In genomic region chr7:49852619-49853462, GRCh38 we compare ENCODE assay signal across 8 cellular contexts.
DNase-seq lines count a peak whose midpoint lies in the region; FAIRE-seq and TF ChIP-seq lines count a peak whose summit lies in the region.

No MANE protein-coding gene starts in this region.

- no peaks in the 10 kb centered on the region for H3K27me3 ChIP-seq in endodermal cell (ENCODE audit: control insufficient read depth, insufficient read depth, low read length, poor library complexity, severe bottlenecking)

- H3K9me3 Mint-ChIP-seq in endodermal cell: peaks cover 5% of the 10 kb centered on the region

- no peak for FAIRE-seq in H54 (lab: Jason Lieb, UNC)

- TF ChIP-seq CTCF in RWPE1 (conservative IDR thresholded peaks at IDR 0.05; ENCODE audit: low read depth) (peak; percentile 81), endodermal cell (conservative IDR thresholded peaks at IDR 0.05) (peak; percentile 91)

- H3K36me3 ChIP-seq in endodermal cell (ENCODE audit: control insufficient read depth, insufficient read depth, low read length): no peaks in the 10 kb centered on the region

- H3K27ac Mint-ChIP-seq in endodermal cell: no peak overlapping the region

- POLR2A ChIA-PET in RWPE1 (lab: Yijun Ruan, JAX; ENCODE audit: low non-redundant PET): no interaction called here

- no peak overlapping the region for H3K27ac ChIP-seq in RWPE1
- H3K27ac ChIP-seq in endodermal cell (ENCODE audit: low read depth, low read length): no peak overlapping the region

- DNase-seq in stimulated activated CD4-positive, alpha-beta T cell treated with anti-CD3 and anti-CD28 coated beads, Interleukin-1b, Interleukin-23, amount 100 ng/mL, for 48 hours: peak; percentile 2
- no peak for DNase-seq in stimulated activated CD4-positive, alpha-beta T cell treated with anti-CD3 and anti-CD28 coated beads, Interleukin-4, amount 100 ng/mL, for 24 hours
- DNase-seq in H54 (ENCODE audit: insufficient read length, low spot score) (peak; percentile 60), LHCN-M2 (ENCODE audit: low read depth) (peak; percentile 10), RWPE1 (ENCODE audit: low spot score) (peak; percentile 60), endodermal cell (peak; percentile 89), medulla oblongata (ENCODE audit: extremely low spot score) (peak; percentile 81)
- no peak for DNase-seq in NK-92 treated with Interleukin-12 subunit alpha and Interleukin-12 subunit beta, amount 100 ng/mL, for 24 hours (lab: John Stamatoyannopoulos, UW)

- 58 to 67% methylated on average over 4 to 11 of the region's 11 CpGs for WGBS in endodermal cell (ENCODE audit: insufficient coverage in 1 of 2, insufficient read length in 1 of 2), 2 experiments

- no peak overlapping the region for H3K4me3 Mint-ChIP-seq in endodermal cell

- no peak for TF ChIP-seq POLR2A in H54 (IDR thresholded peaks at IDR 0.05; ENCODE audit: low read depth, low read length)

- peaks cover 13% of the 10 kb centered on the region for H3K4me1 Mint-ChIP-seq in endodermal cell

- no peaks in the 10 kb centered on the region for H3K4me1 ChIP-seq in endodermal cell (ENCODE audit: control insufficient read depth, insufficient read depth, low read length)

- no peak overlapping the region for H3K4me3 ChIP-seq in endodermal cell (ENCODE audit: low read length)

- no peaks in the 10 kb centered on the region for H3K36me3 Mint-ChIP-seq in endodermal cell (ENCODE audit: low read depth)

- CTCF ChIA-PET in RWPE1 (lab: Yijun Ruan, JAX): interaction anchor here (0.6 to 1.2 kb wide), 6 partner anchors 11 to 1907 kb away, joined by 3 to 10 read pairs (median 5); no protein-coding TSS in a partner anchor

- H3K27me3 Mint-ChIP-seq in endodermal cell (ENCODE audit: insufficient read depth): no peaks in the 10 kb centered on the region

- H3K9ac ChIP-seq in endodermal cell (ENCODE audit: extremely low read depth, low read length, poor library complexity, severe bottlenecking): no peak overlapping the region

- H3K9me3 ChIP-seq in endodermal cell (ENCODE audit: control insufficient read depth, low read length): no peaks in the 10 kb centered on the region

Comparison
In these comparisons a context has a peak if more than half of its experiments do, and no peak if none do; other contexts are left out.
1. DNase-seq: peak in stimulated activated CD4-positive, alpha-beta T cell treated with anti-CD3 and anti-CD28 coated beads, Interleukin-1b, Interleukin-23, amount 100 ng/mL, for 48 hours (single experiment), H54 (single experiment), LHCN-M2 (single experiment), RWPE1 (single experiment), endodermal cell (single experiment) and medulla oblongata (single experiment); none in stimulated activated CD4-positive, alpha-beta T cell treated with anti-CD3 and anti-CD28 coated beads, Interleukin-4, amount 100 ng/mL, for 24 hours (single experiment) and NK-92 treated with Interleukin-12 subunit alpha and Interleukin-12 subunit beta, amount 100 ng/mL, for 24 hours (single experiment).